In the genomic region with DNA sequence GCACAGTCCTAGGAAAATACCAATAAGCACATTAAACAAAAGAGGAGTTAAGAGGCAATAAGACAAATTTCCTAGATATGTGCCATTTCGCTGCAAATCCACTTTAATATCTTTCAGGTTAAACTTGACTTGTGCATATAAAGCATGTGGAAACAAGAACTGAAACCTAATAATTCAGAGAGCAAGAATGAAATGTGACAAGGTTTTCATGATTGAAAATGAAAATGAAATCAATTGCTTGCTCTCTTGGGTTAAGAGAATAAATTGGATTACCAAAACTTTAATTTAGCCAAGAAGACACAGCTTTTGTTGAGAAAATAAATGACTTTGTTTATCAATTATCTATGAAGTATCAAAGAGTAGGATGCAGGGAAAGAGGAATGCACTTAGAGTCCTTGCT, we compare ENCODE assay signal across 1 cellular context.
TF ChIP-seq lines count a peak whose summit lies in the region.

No MANE protein-coding gene starts in this region.

TF ChIP-seq in GM12878, 131 proteins besides CTCF, POLR2A, EP300 and RAD21 (continued from another document and continues in another):
- TF ChIP-seq, protein P1, sequence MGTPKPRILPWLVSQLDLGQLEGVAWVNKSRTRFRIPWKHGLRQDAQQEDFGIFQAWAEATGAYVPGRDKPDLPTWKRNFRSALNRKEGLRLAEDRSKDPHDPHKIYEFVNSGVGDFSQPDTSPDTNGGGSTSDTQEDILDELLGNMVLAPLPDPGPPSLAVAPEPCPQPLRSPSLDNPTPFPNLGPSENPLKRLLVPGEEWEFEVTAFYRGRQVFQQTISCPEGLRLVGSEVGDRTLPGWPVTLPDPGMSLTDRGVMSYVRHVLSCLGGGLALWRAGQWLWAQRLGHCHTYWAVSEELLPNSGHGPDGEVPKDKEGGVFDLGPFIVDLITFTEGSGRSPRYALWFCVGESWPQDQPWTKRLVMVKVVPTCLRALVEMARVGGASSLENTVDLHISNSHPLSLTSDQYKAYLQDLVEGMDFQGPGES (IDR thresholded peaks at IDR 0.05), result no peak
- no peak for TF ChIP-seq HCFC1 (IDR thresholded peaks at IDR 0.05; ENCODE audit: low read length)
- TF ChIP-seq ZNF207 (IDR thresholded peaks at IDR 0.05; ENCODE audit: borderline replicate concordance), result no peak
- TF ChIP-seq CREM (IDR thresholded peaks at IDR 0.05; ENCODE audit: low read depth), result no peak
- no peak for TF ChIP-seq POLR2AphosphoS5 (IDR thresholded peaks at IDR 0.05; ENCODE audit: low read length)
- TF ChIP-seq RBBP5 (conservative IDR thresholded peaks at IDR 0.05), result no peak
- TF ChIP-seq MLLT1 (IDR thresholded peaks at IDR 0.05), result 0 out of 2 replicates have a peak, but pooled peaks have one; percentile 32
- TF ChIP-seq STAT1 (conservative IDR thresholded peaks at IDR 0.05), result no peak
- TF ChIP-seq, protein P2, sequence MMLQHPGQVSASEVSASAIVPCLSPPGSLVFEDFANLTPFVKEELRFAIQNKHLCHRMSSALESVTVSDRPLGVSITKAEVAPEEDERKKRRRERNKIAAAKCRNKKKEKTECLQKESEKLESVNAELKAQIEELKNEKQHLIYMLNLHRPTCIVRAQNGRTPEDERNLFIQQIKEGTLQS (IDR thresholded peaks at IDR 0.05; ENCODE audit: borderline replicate concordance, extremely low read depth, low read depth, low read length), result no peak
- peak; percentile 88 for TF ChIP-seq MTA2 (IDR thresholded peaks at IDR 0.05; ENCODE audit: low read depth)
- no peak for TF ChIP-seq CHD4 (IDR thresholded peaks at IDR 0.05)
- peak; percentile 53 for TF ChIP-seq MEF2B (IDR thresholded peaks at IDR 0.05; ENCODE audit: partially characterized antibody, poor library complexity, severe bottlenecking)
- TF ChIP-seq NR2C1 (IDR thresholded peaks at IDR 0.05), result no peak
- TF ChIP-seq SPI1 (IDR thresholded peaks at IDR 0.05; ENCODE audit: borderline replicate concordance, insufficient read depth, low read depth, low read length), result peak; percentile 96
- TF ChIP-seq ZBTB33 (IDR thresholded peaks at IDR 0.05), result no peak
- peak; percentile 94 for TF ChIP-seq DPF2 (IDR thresholded peaks at IDR 0.05)
- peak; percentile 82 for TF ChIP-seq JUNB (IDR thresholded peaks at IDR 0.05)
- TF ChIP-seq FOXK2 (IDR thresholded peaks at IDR 0.05), result no peak
- TF ChIP-seq ZNF622 (IDR thresholded peaks at IDR 0.05), result no peak
- no peak for TF ChIP-seq POLR2AphosphoS2 (IDR thresholded peaks at IDR 0.05; ENCODE audit: low read depth, low read length)
- TF ChIP-seq, protein P3, sequence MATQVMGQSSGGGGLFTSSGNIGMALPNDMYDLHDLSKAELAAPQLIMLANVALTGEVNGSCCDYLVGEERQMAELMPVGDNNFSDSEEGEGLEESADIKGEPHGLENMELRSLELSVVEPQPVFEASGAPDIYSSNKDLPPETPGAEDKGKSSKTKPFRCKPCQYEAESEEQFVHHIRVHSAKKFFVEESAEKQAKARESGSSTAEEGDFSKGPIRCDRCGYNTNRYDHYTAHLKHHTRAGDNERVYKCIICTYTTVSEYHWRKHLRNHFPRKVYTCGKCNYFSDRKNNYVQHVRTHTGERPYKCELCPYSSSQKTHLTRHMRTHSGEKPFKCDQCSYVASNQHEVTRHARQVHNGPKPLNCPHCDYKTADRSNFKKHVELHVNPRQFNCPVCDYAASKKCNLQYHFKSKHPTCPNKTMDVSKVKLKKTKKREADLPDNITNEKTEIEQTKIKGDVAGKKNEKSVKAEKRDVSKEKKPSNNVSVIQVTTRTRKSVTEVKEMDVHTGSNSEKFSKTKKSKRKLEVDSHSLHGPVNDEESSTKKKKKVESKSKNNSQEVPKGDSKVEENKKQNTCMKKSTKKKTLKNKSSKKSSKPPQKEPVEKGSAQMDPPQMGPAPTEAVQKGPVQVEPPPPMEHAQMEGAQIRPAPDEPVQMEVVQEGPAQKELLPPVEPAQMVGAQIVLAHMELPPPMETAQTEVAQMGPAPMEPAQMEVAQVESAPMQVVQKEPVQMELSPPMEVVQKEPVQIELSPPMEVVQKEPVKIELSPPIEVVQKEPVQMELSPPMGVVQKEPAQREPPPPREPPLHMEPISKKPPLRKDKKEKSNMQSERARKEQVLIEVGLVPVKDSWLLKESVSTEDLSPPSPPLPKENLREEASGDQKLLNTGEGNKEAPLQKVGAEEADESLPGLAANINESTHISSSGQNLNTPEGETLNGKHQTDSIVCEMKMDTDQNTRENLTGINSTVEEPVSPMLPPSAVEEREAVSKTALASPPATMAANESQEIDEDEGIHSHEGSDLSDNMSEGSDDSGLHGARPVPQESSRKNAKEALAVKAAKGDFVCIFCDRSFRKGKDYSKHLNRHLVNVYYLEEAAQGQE (IDR thresholded peaks at IDR 0.05; ENCODE audit: low read depth, low read length), result no peak
- TF ChIP-seq PKNOX1 (IDR thresholded peaks at IDR 0.05), result peak; percentile 65; the same call in 1 of the 2 replicates
- peak; percentile 57; the same call in 1 of the 2 replicates for TF ChIP-seq NFIC (IDR thresholded peaks at IDR 0.05; ENCODE audit: low read depth, low read length)
- TF ChIP-seq YY1 (IDR thresholded peaks at IDR 0.05; ENCODE audit: low read depth, low read length), result no peak
- TF ChIP-seq FOS (IDR thresholded peaks at IDR 0.05; ENCODE audit: borderline replicate concordance, extremely low read depth, insufficient read length), result no peak
- TF ChIP-seq KAT2A (conservative IDR thresholded peaks at IDR 0.05; ENCODE audit: control insufficient read depth, low read depth, low read length), result no peak
- TF ChIP-seq GATAD2B (conservative IDR thresholded peaks at IDR 0.05; ENCODE audit: low read depth), result no peak
- TF ChIP-seq ZNF24 (IDR thresholded peaks at IDR 0.05), result 0 out of 2 replicates have a peak, but pooled peaks have one; percentile 62
- TF ChIP-seq NBN (IDR thresholded peaks at IDR 0.05), result peak; percentile 45; the same call in 1 of the 2 replicates
- no peak for TF ChIP-seq SMARCA5 (IDR thresholded peaks at IDR 0.05)
- peak; percentile 56 to 68; a peak in 2 of 4 replicates for TF ChIP-seq IKZF2 (IDR thresholded peaks at IDR 0.05)
- no peak; the same call in none of the 2 replicates for TF ChIP-seq ZNF217 (IDR thresholded peaks at IDR 0.05)
- no peak for TF ChIP-seq PRDM15 (CRISPR knock-in tag; IDR thresholded peaks at IDR 0.05)
- no peak for TF ChIP-seq SREBF2 (IDR thresholded peaks at IDR 0.05; ENCODE audit: low read length)
- no peak for TF ChIP-seq ZSCAN29 (IDR thresholded peaks at IDR 0.05)
- TF ChIP-seq EED (IDR thresholded peaks at IDR 0.05; ENCODE audit: low read depth), result no peak
- TF ChIP-seq, protein P4, sequence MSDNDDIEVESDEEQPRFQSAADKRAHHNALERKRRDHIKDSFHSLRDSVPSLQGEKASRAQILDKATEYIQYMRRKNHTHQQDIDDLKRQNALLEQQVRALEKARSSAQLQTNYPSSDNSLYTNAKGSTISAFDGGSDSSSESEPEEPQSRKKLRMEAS (IDR thresholded peaks at IDR 0.05; ENCODE audit: low read depth, low read length), result no peak
- TF ChIP-seq SREBF1 (IDR thresholded peaks at IDR 0.05; ENCODE audit: low read length), result no peak
- TF ChIP-seq, protein P5, sequence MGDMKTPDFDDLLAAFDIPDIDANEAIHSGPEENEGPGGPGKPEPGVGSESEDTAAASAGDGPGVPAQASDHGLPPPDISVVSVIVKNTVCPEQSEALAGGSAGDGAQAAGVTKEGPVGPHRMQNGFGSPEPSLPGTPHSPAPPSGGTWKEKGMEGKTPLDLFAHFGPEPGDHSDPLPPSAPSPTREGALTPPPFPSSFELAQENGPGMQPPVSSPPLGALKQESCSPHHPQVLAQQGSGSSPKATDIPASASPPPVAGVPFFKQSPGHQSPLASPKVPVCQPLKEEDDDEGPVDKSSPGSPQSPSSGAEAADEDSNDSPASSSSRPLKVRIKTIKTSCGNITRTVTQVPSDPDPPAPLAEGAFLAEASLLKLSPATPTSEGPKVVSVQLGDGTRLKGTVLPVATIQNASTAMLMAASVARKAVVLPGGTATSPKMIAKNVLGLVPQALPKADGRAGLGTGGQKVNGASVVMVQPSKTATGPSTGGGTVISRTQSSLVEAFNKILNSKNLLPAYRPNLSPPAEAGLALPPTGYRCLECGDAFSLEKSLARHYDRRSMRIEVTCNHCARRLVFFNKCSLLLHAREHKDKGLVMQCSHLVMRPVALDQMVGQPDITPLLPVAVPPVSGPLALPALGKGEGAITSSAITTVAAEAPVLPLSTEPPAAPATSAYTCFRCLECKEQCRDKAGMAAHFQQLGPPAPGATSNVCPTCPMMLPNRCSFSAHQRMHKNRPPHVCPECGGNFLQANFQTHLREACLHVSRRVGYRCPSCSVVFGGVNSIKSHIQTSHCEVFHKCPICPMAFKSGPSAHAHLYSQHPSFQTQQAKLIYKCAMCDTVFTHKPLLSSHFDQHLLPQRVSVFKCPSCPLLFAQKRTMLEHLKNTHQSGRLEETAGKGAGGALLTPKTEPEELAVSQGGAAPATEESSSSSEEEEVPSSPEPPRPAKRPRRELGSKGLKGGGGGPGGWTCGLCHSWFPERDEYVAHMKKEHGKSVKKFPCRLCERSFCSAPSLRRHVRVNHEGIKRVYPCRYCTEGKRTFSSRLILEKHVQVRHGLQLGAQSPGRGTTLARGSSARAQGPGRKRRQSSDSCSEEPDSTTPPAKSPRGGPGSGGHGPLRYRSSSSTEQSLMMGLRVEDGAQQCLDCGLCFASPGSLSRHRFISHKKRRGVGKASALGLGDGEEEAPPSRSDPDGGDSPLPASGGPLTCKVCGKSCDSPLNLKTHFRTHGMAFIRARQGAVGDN (IDR thresholded peaks at IDR 0.05), result no peak
- TF ChIP-seq ZBED1 (IDR thresholded peaks at IDR 0.05; ENCODE audit: borderline replicate concordance), result no peak
- peak; percentile 52 to 56; a peak in 2 of 4 replicates for TF ChIP-seq BHLHE40 (IDR thresholded peaks at IDR 0.05; ENCODE audit: borderline replicate concordance in 1 of 2, low read depth in 2 of 2, low read length in 1 of 2)
- TF ChIP-seq MEF2A (IDR thresholded peaks at IDR 0.05; ENCODE audit: insufficient read depth, low read depth, low read length), result no peak
- TF ChIP-seq MTA3 (IDR thresholded peaks at IDR 0.05; ENCODE audit: borderline replicate concordance, low read length), result no peak
- no peak for TF ChIP-seq CHD1 (IDR thresholded peaks at IDR 0.05; ENCODE audit: low read depth, low read length)
- TF ChIP-seq SRF (IDR thresholded peaks at IDR 0.05; ENCODE audit: low read depth in 2 of 2, low read length in 2 of 2), result no peak
